In the genomic region with DNA sequence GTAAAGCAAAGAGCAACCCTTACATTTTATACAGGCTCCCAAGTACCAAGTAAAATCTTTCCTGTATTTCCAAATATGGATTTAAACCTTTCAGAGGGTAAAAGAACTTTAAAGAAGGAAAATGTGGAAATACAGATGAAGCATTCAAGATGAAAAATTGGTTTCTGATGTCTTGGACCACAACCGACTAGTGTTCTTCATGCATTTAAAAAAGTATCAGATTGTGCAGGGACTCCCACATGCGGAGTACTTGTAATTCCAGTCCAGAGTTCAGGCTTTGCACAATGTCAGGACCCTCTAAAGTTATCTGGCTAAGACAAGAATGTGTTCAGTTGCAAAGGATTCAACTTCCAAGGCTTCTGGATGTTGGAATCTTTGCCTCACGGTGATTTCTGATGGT, we compare ENCODE assay signal across 12 cellular contexts.
DNase-seq lines count a peak whose midpoint lies in the region; ATAC-seq, FAIRE-seq and TF ChIP-seq lines count a peak whose summit lies in the region.
"Had no signal": no experiment of that assay in that cellular context is flagged by ENCODE, and none has a peak within 500 bp of the region (broad histone marks: within the 10 kb centered on the region; RNA-seq: fewer than 3 reads in every experiment).

No MANE protein-coding gene starts in this region.

- H3K4me1 ChIP-seq in Peyer's patch = peaks cover 0 to 6% (median 0%) of the 10 kb centered on the region in 4 donors
- H3K4me1 ChIP-seq in mesodermal cell (ENCODE audit: control insufficient read depth, insufficient read depth, low read length, poor library complexity, severe bottlenecking) = peaks cover 8% of the 10 kb centered on the region
- peaks cover 78% of the 10 kb centered on the region for H3K4me1 ChIP-seq in testis
- H3K4me1 ChIP-seq: Caco-2 had no signal

- peak overlapping the region in 3 of 4 donors; percentile 29 to 64 (median 53) for H3K27ac ChIP-seq in Peyer's patch
- H3K27ac ChIP-seq in mesodermal cell (ENCODE audit: low read depth, low read length, severe bottlenecking) = peak overlapping the region; percentile 64
- H3K27ac ChIP-seq in testis = peak overlapping the region; percentile 93 to 95
- no peak overlapping the region for H3K27ac ChIP-seq in WERI-Rb-1
- H3K27ac ChIP-seq: VCaP had no signal

- no peak for TF ChIP-seq POLR2A in Peyer's patch (IDR thresholded peaks at IDR 0.05)
- TF ChIP-seq POLR2A in testis (IDR thresholded peaks at IDR 0.05) = no peak

- DNase-seq in Peyer's patch (no peak), testis (peak; percentile 55), WERI-Rb-1 (no peak)
- DNase-seq in activated T-cell treated with anti-CD3 and anti-CD28 coated beads, Interleukin-2, amount 50 U/mL, for 1 hour = no peak
- DNase-seq: Caco-2; NCI-H82; stimulated activated CD4-positive, alpha-beta T cell treated with anti-CD3 and anti-CD28 coated beads, Interleukin-2, amount 100 ng/mL, for 24 hours had no signal

- 90 to 93% methylated on average over 2 of the region's 3 CpGs for WGBS in mesodermal cell (ENCODE audit: insufficient coverage in 2 of 2), 2 experiments
- WGBS in testis, 2 donors = 21 to 28% methylated on average over 3 of the region's 3 CpGs

- ATAC-seq in HG03378 (IDR thresholded peaks at IDR 0.05; ENCODE audit: unreplicated experiment) = no peak
- ATAC-seq: stimulated activated memory B cell treated with anti-CD40 and anti-IgM and Interleukin-4, amounts not matched to agents 10 μg/mL and 1 μg/mL and 100 μg/mL, for 72 hours had no signal

- intact Hi-C loops in testis (cut with DNase I; ENCODE audit: low total_unique reads) = no loop called here

- H3K36me3 ChIP-seq in Peyer's patch (no peaks in the 10 kb centered on the region), mesodermal cell (ENCODE audit: control insufficient read depth, insufficient read depth, low read length) (peaks cover 50% of the 10 kb centered on the region), testis (ENCODE audit: low read depth, missing control alignments) (no peaks in the 10 kb centered on the region), WERI-Rb-1 (no peaks in the 10 kb centered on the region)

- no peak overlapping the region for H3K4me3 ChIP-seq in Peyer's patch
- no peak overlapping the region for H3K4me3 ChIP-seq in mesodermal cell (ENCODE audit: extremely low read depth, insufficient read depth, low read length, poor library complexity, severe bottlenecking)
- no peak overlapping the region for H3K4me3 ChIP-seq in testis
- H3K4me3 ChIP-seq in WERI-Rb-1 (ENCODE audit: low read depth, low read length) = no peak overlapping the region

- H3K27me3 ChIP-seq in Peyer's patch = no peaks in the 10 kb centered on the region
- no peaks in the 10 kb centered on the region for H3K27me3 ChIP-seq in testis
- no peaks in the 10 kb centered on the region for H3K27me3 ChIP-seq in WERI-Rb-1 (ENCODE audit: insufficient read depth, low read depth, severe bottlenecking)

- H3K9me3 ChIP-seq in Peyer's patch (no peaks in the 10 kb centered on the region), mesodermal cell (ENCODE audit: control insufficient read depth, low read length) (no peaks in the 10 kb centered on the region), testis (no peaks in the 10 kb centered on the region), WERI-Rb-1 (ENCODE audit: severe bottlenecking) (no peaks in the 10 kb centered on the region)
- H3K9me3 ChIP-seq: Caco-2 had no signal

- TF ChIP-seq CTCF in Peyer's patch (IDR thresholded peaks at IDR 0.05) (no peak), testis (IDR thresholded peaks at IDR 0.05) (no peak), WERI-Rb-1 (IDR thresholded peaks at IDR 0.05; ENCODE audit: low read depth, low read length) (no peak)

- peak; percentile 37 for FAIRE-seq in endometrium (lab: Jason Lieb, UNC)
